13 cellular contexts compared by ENCODE assay signal in genomic region chr4:118950224-118950623, GRCh38.
"Had no signal": no experiment of that assay in that cellular context is flagged by ENCODE, and none has a peak within 500 bp of the region (broad histone marks: within the 10 kb centered on the region; RNA-seq: fewer than 3 reads in every experiment).

No MANE protein-coding gene starts in this region.

- H3K9me3 ChIP-seq: upper lobe of left lung had no signal

- H3K4me3 ChIP-seq: upper lobe of left lung had no signal

- H3K36me3 ChIP-seq: upper lobe of left lung had no signal

- H3K27me3 ChIP-seq: upper lobe of left lung had no signal

- DNase-seq: activated CD4-positive, alpha-beta memory T cell treated with anti-CD3 and anti-CD28 coated beads for 36 hours; activated CD4-positive, CD25-positive, alpha-beta regulatory T cell treated with anti-CD3 and anti-CD28 coated beads, Interleukin-2, amount 50 U/mL, for 72 hours; activated gamma-delta T cell; activated T-cell treated with anti-CD3 and anti-CD28 coated beads, Interleukin-2, amount 50 U/mL, for 48 hours; amygdala; head of caudate nucleus; nephron progenitor cell; stimulated activated CD4-positive, alpha-beta T cell treated with anti-CD3 and anti-CD28 coated beads, Interleukin-12 subunit alpha, Interleukin-12 subunit beta, amount 100 ng/mL, for 4 hours; stimulated activated naive CD4-positive, alpha-beta T cell; T-helper 2 cell; upper lobe of left lung had no signal

- ATAC-seq: esophagus mucosa, left lobe of liver had no signal

- H3K27ac ChIP-seq: upper lobe of left lung had no signal

- H3K4me1 ChIP-seq: upper lobe of left lung had no signal
